In genomic region chr1:198934901-198935301, GRCh38 we compare ENCODE assay signal across 8 cellular contexts.
DNase-seq lines count a peak whose midpoint lies in the region; ATAC-seq and TF ChIP-seq lines count a peak whose summit lies in the region.

No MANE protein-coding gene starts in this region.

- H3K27ac ChIP-seq in right atrium auricular region = peak overlapping the region; percentile 73 to 76
- no peak overlapping the region for H3K27ac ChIP-seq in HUES48 (ENCODE audit: low read depth, low read length)
- no peak overlapping the region for H3K27ac ChIP-seq in parathyroid adenoma

- H3K9me3 ChIP-seq in right atrium auricular region (no peaks in the 10 kb centered on the region), HUES48 (ENCODE audit: control insufficient read depth, insufficient read depth, low read length) (no peaks in the 10 kb centered on the region), parathyroid adenoma (ENCODE audit: control insufficient read depth, low read length) (no peaks in the 10 kb centered on the region)

- H3K4me3 ChIP-seq in right atrium auricular region (peak overlapping the region; percentile 28 to 59), HUES48 (ENCODE audit: low read depth, low read length) (peak overlapping the region; percentile 24; the same call in 1 of the 2 replicates), parathyroid adenoma (ENCODE audit: low read depth, low read length) (peak overlapping the region; percentile 45)

- peaks cover 31% of the 10 kb centered on the region for H3K4me1 Mint-ChIP-seq in T-helper 2 cell treated with Interferon-gamma antibody and Interleukin-4, amounts not matched to agents 5 μg/mL and 100 μg/mL, for 36 hours (ENCODE audit: low read depth)

- H3K36me3 Mint-ChIP-seq in T-helper 2 cell treated with Interferon-gamma antibody and Interleukin-4, amounts not matched to agents 5 μg/mL and 100 μg/mL, for 36 hours (ENCODE audit: low read depth) = peaks cover 20% of the 10 kb centered on the region

- no peak for ATAC-seq in left cardiac atrium
- ATAC-seq in GM18520 (IDR thresholded peaks at IDR 0.05; ENCODE audit: unreplicated experiment) = no peak

- H3K9ac ChIP-seq in HUES48 (ENCODE audit: low read depth, low read length) (no peak overlapping the region), parathyroid adenoma (no peak overlapping the region)

- DNase-seq in right atrium auricular region (ENCODE audit: low spot score) = no peak
- DNase-seq in left cardiac atrium = no peak
- peak; percentile 65 for DNase-seq in T-helper 2 cell treated with Interferon-gamma antibody and Interleukin-4, amounts not matched to agents 5 μg/mL and 100 μg/mL, for 36 hours (ENCODE audit: low spot score)
- DNase-seq in cerebellar cortex (ENCODE audit: low spot score) = peak; percentile 44
- DNase-seq in GM20000 (ENCODE audit: low spot score) = no peak

- TF ChIP-seq CTCF in right atrium auricular region (IDR thresholded peaks at IDR 0.05) (no peak), parathyroid adenoma (IDR thresholded peaks at IDR 0.05) (no peak), GM20000 (IDR thresholded peaks at IDR 0.05; ENCODE audit: extremely low read depth, missing control alignments) (no peak)

- no peak overlapping the region for H2AFZ ChIP-seq in parathyroid adenoma

- H3K4me1 ChIP-seq in right atrium auricular region = peaks cover 0 to 21% of the 10 kb centered on the region in 2 donors
- H3K4me1 ChIP-seq in HUES48 (ENCODE audit: control insufficient read depth, insufficient read depth, low read length) = peaks cover 16% of the 10 kb centered on the region; the same call in 1 of the 2 replicates
- no peaks in the 10 kb centered on the region for H3K4me1 ChIP-seq in parathyroid adenoma

- no peaks in the 10 kb centered on the region for H3K27me3 ChIP-seq in right atrium auricular region
- H3K27me3 ChIP-seq in HUES48 (ENCODE audit: control insufficient read depth, insufficient read depth, low read length) = no peaks in the 10 kb centered on the region
- no peaks in the 10 kb centered on the region for H3K27me3 ChIP-seq in parathyroid adenoma (ENCODE audit: control insufficient read depth, insufficient read depth, low read length)

- H3K9me3 Mint-ChIP-seq in T-helper 2 cell treated with Interferon-gamma antibody and Interleukin-4, amounts not matched to agents 5 μg/mL and 100 μg/mL, for 36 hours = no peaks in the 10 kb centered on the region

- no peaks in the 10 kb centered on the region for H3K27me3 Mint-ChIP-seq in T-helper 2 cell treated with Interferon-gamma antibody and Interleukin-4, amounts not matched to agents 5 μg/mL and 100 μg/mL, for 36 hours (ENCODE audit: low read depth)

- no peak overlapping the region for H3K27ac Mint-ChIP-seq in T-helper 2 cell treated with Interferon-gamma antibody and Interleukin-4, amounts not matched to agents 5 μg/mL and 100 μg/mL, for 36 hours

- H3K79me2 ChIP-seq in parathyroid adenoma = no peaks in the 10 kb centered on the region

- H3K4me3 Mint-ChIP-seq in T-helper 2 cell treated with Interferon-gamma antibody and Interleukin-4, amounts not matched to agents 5 μg/mL and 100 μg/mL, for 36 hours = no peak overlapping the region

- intact Hi-C loops in left cardiac atrium (cut with DNase I) = no loop called here

- no peak overlapping the region for H3K4me2 ChIP-seq in parathyroid adenoma (ENCODE audit: low read length)

- H3K36me3 ChIP-seq in right atrium auricular region (no peaks in the 10 kb centered on the region), HUES48 (ENCODE audit: control insufficient read depth, insufficient read depth, low read length) (no peaks in the 10 kb centered on the region), parathyroid adenoma (ENCODE audit: control insufficient read depth, insufficient read depth, low read length) (no peaks in the 10 kb centered on the region)

Comparison
In these comparisons a context has a peak if more than half of its experiments do, and no peak if none do; other contexts are left out.
1. DNase-seq: peak in T-helper 2 cell treated with Interferon-gamma antibody and Interleukin-4, amounts not matched to agents 5 μg/mL and 100 μg/mL, for 36 hours (single experiment) and cerebellar cortex (single experiment); none in right atrium auricular region (single experiment), left cardiac atrium (single experiment) and GM20000 (single experiment).
2. H3K27ac ChIP-seq: peak in right atrium auricular region (2 of 2); none in HUES48 (single experiment) and parathyroid adenoma (single experiment).
3. Peak in every context shown above with its lines, with median percentiles within 50 percentile points of each other: H3K4me3 ChIP-seq.